14 cellular contexts compared by ENCODE assay signal in genomic region chr6:151284012-151284411, GRCh38. TPM values are rescaled to one million over a fixed set of nuclear protein-coding genes. Genes with fewer than 3 reads are reported as not detected.
DNase-seq lines count a peak whose midpoint lies in the region; ATAC-seq, FAIRE-seq and TF ChIP-seq lines count a peak whose summit lies in the region.
"Had no signal": no experiment of that assay in that cellular context is flagged by ENCODE, and none has a peak within 500 bp of the region (broad histone marks: within the 10 kb centered on the region; RNA-seq: fewer than 3 reads in every experiment).

No MANE protein-coding gene starts in this region.

- no peaks in the 10 kb centered on the region for H3K4me1 ChIP-seq in osteoblast (ENCODE audit: insufficient read depth, low read length)

- H3K4me3 Mint-ChIP-seq in IgD-negative memory B cell, result peak overlapping the region; percentile 52 to 89 (median 84)
- H3K4me3 Mint-ChIP-seq: endodermal cell, H9 had no signal

- H3K36me3 ChIP-seq in GM06990 (ENCODE audit: control insufficient read depth, insufficient read depth, low read length) (no peaks in the 10 kb centered on the region), osteoblast (ENCODE audit: insufficient read depth, low read length) (no peaks in the 10 kb centered on the region)

- H3K27me3 ChIP-seq in GM06990 (replicated peaks; ENCODE audit: control insufficient read depth, insufficient read depth, low read length), result no peaks in the 10 kb centered on the region; the same call in 1 of the 2 replicates
- H3K27me3 ChIP-seq in osteoblast (ENCODE audit: insufficient read depth, low read length), result no peaks in the 10 kb centered on the region

- H3K9me3 Mint-ChIP-seq in IgD-negative memory B cell, result no peaks in the 10 kb centered on the region
- H3K9me3 Mint-ChIP-seq: activated CD4-positive, alpha-beta T cell treated with anti-CD3 and anti-CD28 coated beads, Interleukin-2, amount 10 ng/mL, durations not matched to agents 7 days and 5 days; CD4-positive, alpha-beta memory T cell; endodermal cell; H9; natural killer cell treated with Interleukin-12 subunit alpha and Interleukin-12 subunit beta and Interleukin-15 and Interleukin-18, amount 100 ng/mL, for 72 hours; stimulated activated naive CD8-positive, alpha-beta T cell treated with anti-CD3 and anti-CD28 coated beads, Interleukin-15, Interleukin-2, amounts not matched to agents 100 ng/mL and 50 ng/mL, for 24 hours had no signal

- H4K20me1 ChIP-seq in osteoblast (ENCODE audit: insufficient read depth, low read length), result no peaks in the 10 kb centered on the region

- no peak overlapping the region for H3K4me2 ChIP-seq in osteoblast (ENCODE audit: insufficient read depth, low read length)

- no peak for FAIRE-seq in D721Med (lab: Jason Lieb, UNC)

- peaks cover 4% of the 10 kb centered on the region for H3K36me3 Mint-ChIP-seq in IgD-negative memory B cell
- H3K36me3 Mint-ChIP-seq: CD4-positive, alpha-beta memory T cell; natural killer cell treated with Interleukin-12 subunit alpha and Interleukin-12 subunit beta and Interleukin-15 and Interleukin-18, amount 100 ng/mL, for 72 hours had no signal

- DNase-seq in GM06990 (ENCODE audit: extremely low read depth, insufficient read length) (peak; percentile 41), left kidney (ENCODE audit: low read depth, low spot score) (peak; percentile 58), COLO668 (lab: John Stamatoyannopoulos, UW; ENCODE audit: unreplicated experiment) (no peak), 8988T (no peak), osteoblast (ENCODE audit: insufficient read length, low spot score, missing footprints) (no peak), D721Med (ENCODE audit: insufficient read length, low spot score) (no peak)
- DNase-seq: activated CD4-positive, alpha-beta T cell treated with anti-CD3 and anti-CD28 coated beads, Interleukin-2, amount 10 ng/mL, durations not matched to agents 7 days and 5 days; endodermal cell; H9 had no signal

- no peaks in the 10 kb centered on the region for H3K9me3 ChIP-seq in osteoblast (ENCODE audit: low read depth, low read length)

- no peaks in the 10 kb centered on the region for H3K79me2 ChIP-seq in osteoblast (ENCODE audit: insufficient read depth, low read length)

- no peak overlapping the region for H3K27ac ChIP-seq in osteoblast (ENCODE audit: low read depth, low read length)

- peak; percentile 56 for ATAC-seq in GM21447 (IDR thresholded peaks at IDR 0.05; ENCODE audit: unreplicated experiment)
- ATAC-seq: natural killer cell treated with Interleukin-12 subunit alpha and Interleukin-12 subunit beta and Interleukin-15 and Interleukin-18, amount 100 ng/mL, for 72 hours had no signal

- H3K4me3 ChIP-seq in GM06990 (replicated peaks; ENCODE audit: low read depth, low read length) (no peak overlapping the region), osteoblast (ENCODE audit: insufficient read depth, low read length) (no peak overlapping the region)

- no peak overlapping the region for H2AFZ ChIP-seq in osteoblast (ENCODE audit: low read length)

- H3K27me3 Mint-ChIP-seq in IgD-negative memory B cell, result peaks cover 12% of the 10 kb centered on the region

- no peak for TF ChIP-seq CTCF in GM06990 (IDR thresholded peaks at IDR 0.05; ENCODE audit: insufficient read depth, low read length, poor library complexity, severe bottlenecking)
- TF ChIP-seq CTCF in osteoblast (IDR thresholded peaks at IDR 0.05; ENCODE audit: extremely low read depth, low read depth, low read length), result no peak
- no peak for TF ChIP-seq CTCF in D721Med (IDR thresholded peaks at IDR 0.05; ENCODE audit: insufficient read depth, missing control alignments)

- no peak overlapping the region for H3K27ac Mint-ChIP-seq in IgD-negative memory B cell
- H3K27ac Mint-ChIP-seq: endodermal cell; natural killer cell treated with Interleukin-12 subunit alpha and Interleukin-12 subunit beta and Interleukin-15 and Interleukin-18, amount 100 ng/mL, for 72 hours had no signal

- peaks cover 14 to 20% (median 16%) of the 10 kb centered on the region in 3 donors for H3K4me1 Mint-ChIP-seq in IgD-negative memory B cell

RNA-seq across cellular contexts. Expression of gene AKAP12, which starts 44.2 kb away (rescaled TPM):
- not detected for polyA plus RNA-seq in IgD-negative memory B cell
- total RNA-seq in osteoblast, result 67.3 and 70.1 TPM in 2 replicates
- polyA plus RNA-seq: CD4-positive, alpha-beta memory T cell had no signal

Comparison
In these comparisons a context has a peak if more than half of its experiments do, and no peak if none do; other contexts are left out.
1. DNase-seq: peak in GM06990 (single experiment) and left kidney (single experiment); none in COLO668 (single experiment), 8988T (single experiment), osteoblast (single experiment) and D721Med (single experiment).